ENCODE assay signal across 14 cellular contexts in the genomic region with DNA sequence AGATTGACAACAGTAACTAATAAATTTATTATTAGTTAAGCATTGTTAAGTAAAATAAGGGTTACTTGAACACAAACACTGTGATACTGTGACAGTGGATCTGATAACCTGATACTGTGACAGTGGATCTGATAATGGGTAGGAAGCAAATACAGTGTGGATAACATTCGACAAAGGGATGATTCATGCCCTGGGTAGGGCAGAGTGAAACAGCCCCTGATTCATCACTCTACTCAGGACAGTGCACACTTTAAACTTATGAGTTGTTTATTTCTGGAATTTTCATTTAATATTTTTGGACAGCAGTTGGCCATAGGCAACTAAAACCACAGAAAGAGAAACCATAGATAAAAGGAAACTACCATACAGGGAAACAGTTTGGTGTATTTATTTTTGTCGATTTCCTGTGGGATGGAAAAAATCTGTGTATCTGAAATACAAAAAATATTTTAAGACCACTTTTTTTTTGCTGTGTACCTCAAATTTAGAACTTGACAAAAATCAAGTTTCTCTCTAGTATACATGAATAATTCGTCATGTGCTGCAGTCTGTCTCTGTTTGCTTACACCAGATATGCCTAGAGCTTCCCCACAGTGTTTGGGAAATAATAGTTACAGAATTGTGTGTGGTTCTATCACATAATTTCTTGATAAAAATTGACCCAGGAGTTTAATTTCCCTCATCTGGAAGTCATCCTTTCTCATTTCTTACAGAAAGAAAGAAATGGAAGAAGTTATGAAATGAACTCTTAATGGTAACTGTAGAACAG.
DNase-seq lines count a peak whose midpoint lies in the region; ATAC-seq and TF ChIP-seq lines count a peak whose summit lies in the region.
"Had no signal": no experiment of that assay in that cellular context is flagged by ENCODE, and none has a peak within 500 bp of the region (broad histone marks: within the 10 kb centered on the region; RNA-seq: fewer than 3 reads in every experiment).

No MANE protein-coding gene starts in this region.

- DNase-seq in GM04504 (ENCODE audit: low read depth) (peak; percentile 29), LoVo (ENCODE audit: low spot score) (peak; percentile 5), dedifferentiated amniotic fluid mesenchymal stem cell (ENCODE audit: extremely low spot score) (peak; percentile 16), osteoblast (ENCODE audit: insufficient read length, low spot score, missing footprints) (peak; percentile 37), neuronal stem cell (ENCODE audit: low spot score) (no peak), Ammon's horn (ENCODE audit: low spot score) (no peak)
- DNase-seq in activated CD4-positive, alpha-beta memory T cell treated with anti-CD3 and anti-CD28 coated beads for 36 hours: no peak
- DNase-seq: activated naive CD4-positive, alpha-beta T cell treated with anti-CD3 and anti-CD28 coated beads for 36 hours; DMS79 treated with DMSO at 0.1 percent for 48 hours; erythroblast; sigmoid colon had no signal

- H3K27me3 ChIP-seq in osteoblast (ENCODE audit: insufficient read depth, low read length) (no peaks in the 10 kb centered on the region), neuronal stem cell (ENCODE audit: control insufficient read depth in 3 of 3, insufficient read depth in 3 of 3, low read depth in 1 of 3, low read length in 3 of 3) (no peaks in the 10 kb centered on the region)
- H3K27me3 ChIP-seq: sigmoid colon had no signal

- H3K27me3 Mint-ChIP-seq in activated CD4-positive, alpha-beta memory T cell treated with anti-CD3 and anti-CD28 coated beads for 36 hours: no peaks in the 10 kb centered on the region
- H3K27me3 Mint-ChIP-seq: IgD-negative memory B cell, memory B cell had no signal

- no peaks in the 10 kb centered on the region for H3K79me1 ChIP-seq in neuronal stem cell (ENCODE audit: low read depth, low read length)

- no peak overlapping the region for H4K8ac ChIP-seq in neuronal stem cell (ENCODE audit: low read depth, low read length)

- H3K9me3 Mint-ChIP-seq in activated CD4-positive, alpha-beta memory T cell treated with anti-CD3 and anti-CD28 coated beads for 36 hours: no peaks in the 10 kb centered on the region
- H3K9me3 Mint-ChIP-seq: activated naive CD4-positive, alpha-beta T cell treated with anti-CD3 and anti-CD28 coated beads for 36 hours; IgD-negative memory B cell; memory B cell had no signal

- H3K4ac ChIP-seq in neuronal stem cell (ENCODE audit: low read length): no peak overlapping the region

- H3K36me3 ChIP-seq in osteoblast (ENCODE audit: insufficient read depth, low read length) (no peaks in the 10 kb centered on the region), neuronal stem cell (replicated peaks in 1 of 2; ENCODE audit: control insufficient read depth in 2 of 2, insufficient read depth in 2 of 2, low read length in 2 of 2) (no peaks in the 10 kb centered on the region)
- H3K36me3 ChIP-seq: sigmoid colon had no signal

- no peaks in the 10 kb centered on the region for H3K9me3 ChIP-seq in osteoblast (ENCODE audit: low read depth, low read length)
- H3K9me3 ChIP-seq in neuronal stem cell (replicated peaks in 1 of 2; ENCODE audit: control insufficient read depth in 2 of 2, insufficient read depth in 1 of 2, low read depth in 1 of 2, low read length in 2 of 2): no peaks in the 10 kb centered on the region
- H3K9me3 ChIP-seq: sigmoid colon had no signal

- ATAC-seq in HG03097 (IDR thresholded peaks at IDR 0.05; ENCODE audit: low FRiP score, unreplicated experiment): no peak

- H3K4me3 Mint-ChIP-seq in activated CD4-positive, alpha-beta memory T cell treated with anti-CD3 and anti-CD28 coated beads for 36 hours: no peak overlapping the region
- H3K4me3 Mint-ChIP-seq: activated naive CD4-positive, alpha-beta T cell treated with anti-CD3 and anti-CD28 coated beads for 36 hours; IgD-negative memory B cell; memory B cell had no signal

- H2BK12ac ChIP-seq in neuronal stem cell (ENCODE audit: low read length): no peak overlapping the region

- H3K27ac ChIP-seq in osteoblast (ENCODE audit: low read depth, low read length): no peak overlapping the region
- no peak overlapping the region for H3K27ac ChIP-seq in neuronal stem cell (replicated peaks; ENCODE audit: low read length)

- no peaks in the 10 kb centered on the region for H3K79me2 ChIP-seq in osteoblast (ENCODE audit: insufficient read depth, low read length)

- H2BK5ac ChIP-seq in neuronal stem cell (ENCODE audit: low read length): no peak overlapping the region

- CTCF ChIA-PET in activated CD4-positive, alpha-beta memory T cell treated with anti-CD3 and anti-CD28 coated beads for 36 hours (lab: Charles Lee): no interaction called here

- H2BK120ac ChIP-seq in neuronal stem cell (ENCODE audit: low read depth, low read length): no peak overlapping the region

- H2AFZ ChIP-seq in osteoblast (ENCODE audit: low read length) (no peak overlapping the region), neuronal stem cell (ENCODE audit: low read length) (no peak overlapping the region)

- no peak overlapping the region for H3K14ac ChIP-seq in neuronal stem cell (ENCODE audit: low read length)

- no peak overlapping the region for H3K27ac Mint-ChIP-seq in activated CD4-positive, alpha-beta memory T cell treated with anti-CD3 and anti-CD28 coated beads for 36 hours
- H3K27ac Mint-ChIP-seq: activated naive CD4-positive, alpha-beta T cell treated with anti-CD3 and anti-CD28 coated beads for 36 hours; IgD-negative memory B cell; memory B cell had no signal

- no peak overlapping the region for H3K23ac ChIP-seq in neuronal stem cell (ENCODE audit: low read depth, low read length, poor library complexity)

- H3K18ac ChIP-seq in neuronal stem cell (ENCODE audit: low read length): no peak overlapping the region

- H4K20me1 ChIP-seq in osteoblast (ENCODE audit: insufficient read depth, low read length): no peaks in the 10 kb centered on the region

- H3K36me3 Mint-ChIP-seq in activated CD4-positive, alpha-beta memory T cell treated with anti-CD3 and anti-CD28 coated beads for 36 hours: no peaks in the 10 kb centered on the region

- whole genome bisulfite sequencing in neuronal stem cell (ENCODE audit: extremely low coverage in 2 of 2, insufficient read length in 2 of 2, insufficient replicate concordance in 1 of 2), 2 donors: no CpG with 5 or more reads among the region's 3 CpGs

- POLR2A ChIA-PET in activated CD4-positive, alpha-beta memory T cell treated with anti-CD3 and anti-CD28 coated beads for 36 hours (lab: Charles Lee): no interaction called here

- intact Hi-C loops in activated CD4-positive, alpha-beta memory T cell treated with anti-CD3 and anti-CD28 coated beads for 36 hours (cut with micrococcal nuclease): no loop called here

- peaks cover 9% of the 10 kb centered on the region for H3K4me1 Mint-ChIP-seq in activated CD4-positive, alpha-beta memory T cell treated with anti-CD3 and anti-CD28 coated beads for 36 hours (ENCODE audit: low read depth)
- H3K4me1 Mint-ChIP-seq: memory B cell had no signal

- H3K4me1 ChIP-seq in osteoblast (ENCODE audit: insufficient read depth, low read length): peaks cover 28% of the 10 kb centered on the region
- H3K4me1 ChIP-seq in neuronal stem cell (ENCODE audit: control insufficient read depth in 2 of 2, insufficient read depth in 1 of 2, low read depth in 1 of 2, low read length in 2 of 2): peaks cover 0 to 7% of the 10 kb centered on the region in 2 donors

- no peak overlapping the region for H4K91ac ChIP-seq in neuronal stem cell (ENCODE audit: low read depth, low read length, poor library complexity)

- H3K4me3 ChIP-seq in osteoblast (ENCODE audit: insufficient read depth, low read length) (no peak overlapping the region), neuronal stem cell (ENCODE audit: low read length in 2 of 2) (no peak overlapping the region)
- H3K4me3 ChIP-seq: sigmoid colon had no signal

- TF ChIP-seq CTCF in osteoblast (IDR thresholded peaks at IDR 0.05; ENCODE audit: extremely low read depth, low read depth, low read length): no peak

- H3K4me2 ChIP-seq in osteoblast (ENCODE audit: insufficient read depth, low read length) (no peak overlapping the region), neuronal stem cell (ENCODE audit: insufficient read depth, low read length, poor library complexity, severe bottlenecking) (no peak overlapping the region)

- H2BK15ac ChIP-seq in neuronal stem cell (ENCODE audit: low read length): no peak overlapping the region

- H2AK5ac ChIP-seq in neuronal stem cell (ENCODE audit: low read depth, low read length): no peak overlapping the region

- no peak overlapping the region for H3K9ac ChIP-seq in neuronal stem cell (ENCODE audit: low read depth, low read length, poor library complexity)

Comparison
In these comparisons a context has a peak if more than half of its experiments do, and no peak if none do; other contexts are left out.
1. DNase-seq: peak in GM04504 (single experiment), LoVo (single experiment), dedifferentiated amniotic fluid mesenchymal stem cell (single experiment) and osteoblast (single experiment); none in neuronal stem cell (single experiment), activated CD4-positive, alpha-beta memory T cell treated with anti-CD3 and anti-CD28 coated beads for 36 hours (single experiment) and Ammon's horn (single experiment).